ENCODE assay signal across 8 cellular contexts in the genomic region with DNA sequence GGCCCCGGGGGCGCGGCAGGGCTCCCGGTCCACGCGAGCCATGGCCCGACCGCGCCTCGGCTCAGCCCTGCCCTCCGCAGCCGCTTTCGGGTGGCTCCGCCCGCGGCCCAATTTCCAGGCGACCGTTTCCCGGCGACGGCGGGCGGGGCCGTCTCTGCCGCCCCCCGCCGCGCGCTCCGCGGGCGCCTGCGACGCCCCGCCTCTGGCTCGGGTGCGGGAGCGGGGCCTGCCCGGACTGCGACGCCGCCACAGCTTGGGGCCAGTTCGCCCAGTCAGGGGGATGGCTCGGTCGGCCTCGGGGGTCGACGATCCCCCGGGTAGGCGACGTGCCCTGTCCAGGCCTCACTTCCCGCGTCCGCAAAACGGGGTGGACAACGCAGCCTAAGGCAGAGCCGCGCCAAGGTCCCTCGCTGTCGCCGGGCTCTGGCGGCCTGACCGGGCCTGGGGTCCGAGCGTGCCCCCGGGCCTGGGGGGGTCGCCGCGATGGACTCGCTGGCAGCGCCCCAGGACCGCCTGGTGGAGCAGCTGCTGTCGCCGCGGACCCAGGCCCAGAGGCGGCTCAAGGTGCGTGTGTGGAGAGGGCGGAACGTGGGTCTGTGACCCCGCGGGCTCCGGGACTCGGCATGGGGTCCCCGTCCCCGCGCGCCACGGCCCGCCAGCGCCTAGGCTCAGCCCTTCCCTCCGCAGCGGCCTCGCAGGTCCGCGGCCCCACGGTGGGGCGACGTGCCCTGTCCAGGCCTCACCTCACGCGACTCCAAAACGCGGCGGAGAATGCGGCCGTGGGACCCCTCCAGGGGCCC. TPM values are rescaled to one million over a fixed set of nuclear protein-coding genes. Genes with fewer than 3 reads are reported as not detected.
DNase-seq lines count a peak whose midpoint lies in the region; ATAC-seq and TF ChIP-seq lines count a peak whose summit lies in the region.

No MANE protein-coding gene starts in this region.

- CTCF ChIA-PET in activated CD4-positive, alpha-beta T cell treated with anti-CD3 and anti-CD28 coated beads, Interleukin-2, amount 10 ng/mL, durations not matched to agents 7 days and 5 days (lab: Charles Lee), result no interaction called here

- no peaks in the 10 kb centered on the region for H3K9me3 Mint-ChIP-seq in activated CD4-positive, alpha-beta T cell treated with anti-CD3 and anti-CD28 coated beads, Interleukin-2, amount 10 ng/mL, durations not matched to agents 7 days and 5 days

- H3K27me3 Mint-ChIP-seq in activated CD4-positive, alpha-beta T cell treated with anti-CD3 and anti-CD28 coated beads, Interleukin-2, amount 10 ng/mL, durations not matched to agents 7 days and 5 days, result peaks cover 51% of the 10 kb centered on the region

- no peak overlapping the region for H3K4me3 Mint-ChIP-seq in activated CD4-positive, alpha-beta T cell treated with anti-CD3 and anti-CD28 coated beads, Interleukin-2, amount 10 ng/mL, durations not matched to agents 7 days and 5 days

- no peak overlapping the region for H3K27ac Mint-ChIP-seq in activated CD4-positive, alpha-beta T cell treated with anti-CD3 and anti-CD28 coated beads, Interleukin-2, amount 10 ng/mL, durations not matched to agents 7 days and 5 days

- H3K79me2 ChIP-seq in smooth muscle cell (ENCODE audit: low read depth), result no peaks in the 10 kb centered on the region

- H3K36me3 ChIP-seq in SJSA1, result peaks cover 18% of the 10 kb centered on the region
- H3K36me3 ChIP-seq in smooth muscle cell (ENCODE audit: low read depth), result no peaks in the 10 kb centered on the region

- no peak overlapping the region for H3K9ac ChIP-seq in smooth muscle cell (ENCODE audit: low read depth)

- POLR2A ChIA-PET in activated CD4-positive, alpha-beta T cell treated with anti-CD3 and anti-CD28 coated beads, Interleukin-2, amount 10 ng/mL, durations not matched to agents 7 days and 5 days (lab: Charles Lee), result no interaction called here

- H3K9me3 ChIP-seq in SJSA1 (replicated peaks) (0 out of 2 replicates have a peak, but pooled peaks cover 5% of the 10 kb centered on the region), smooth muscle cell (replicated peaks; ENCODE audit: low read depth) (no peaks in the 10 kb centered on the region)

- H3F3A ChIP-seq in smooth muscle cell (ENCODE audit: low read depth), result peaks cover 4% of the 10 kb centered on the region

- H3K27me3 ChIP-seq in SJSA1 (replicated peaks) (no peaks in the 10 kb centered on the region), smooth muscle cell (ENCODE audit: low read depth) (peaks cover 22% of the 10 kb centered on the region)

- H3K27ac ChIP-seq in SJSA1, result peak overlapping the region; percentile 46; the same call in 1 of the 2 replicates
- H3K27ac ChIP-seq in smooth muscle cell (ENCODE audit: low read depth), result no peak overlapping the region

- H3K4me1 Mint-ChIP-seq in activated CD4-positive, alpha-beta T cell treated with anti-CD3 and anti-CD28 coated beads, Interleukin-2, amount 10 ng/mL, durations not matched to agents 7 days and 5 days, result peaks cover 8% of the 10 kb centered on the region

- no peak for TF ChIP-seq CTCF in smooth muscle cell (IDR thresholded peaks at IDR 0.05; ENCODE audit: borderline replicate concordance, insufficient read depth, poor library complexity, severe bottlenecking)

- intact Hi-C loops in left ventricle myocardium superior (cut with micrococcal nuclease), result no loop called here

- peak; percentile 53 for ATAC-seq in left ventricle myocardium superior

- H2AFZ ChIP-seq in smooth muscle cell (ENCODE audit: low read depth), result peak overlapping the region; percentile 69

- H4K20me1 ChIP-seq in smooth muscle cell (ENCODE audit: low read depth), result peaks cover 54% of the 10 kb centered on the region

- DNase-seq in NCI-H2196 (lab: John Stamatoyannopoulos, UW; ENCODE audit: unreplicated experiment), result peak; percentile 48
- no peak for DNase-seq in NCI-H2196 treated with DMSO at 0.1 percent for 48 hours (lab: John Stamatoyannopoulos, UW; ENCODE audit: unreplicated experiment)
- DNase-seq in SJSA1 (ENCODE audit: low read depth in 1 of 2, low spot score in 2 of 2), result no peak
- no peak for DNase-seq in left ventricle myocardium superior
- DNase-seq in smooth muscle cell (lab: John Stamatoyannopoulos, UW; ENCODE audit: unreplicated experiment), result no peak
- no peak for DNase-seq in activated CD4-positive, alpha-beta T cell treated with anti-CD3 and anti-CD28 coated beads, Interleukin-2, amount 10 ng/mL, durations not matched to agents 7 days and 5 days
- DNase-seq in NCI-H146 (lab: John Stamatoyannopoulos, UW), result no peak
- DNase-seq in islet precursor cell, result no peak

- H3K4me3 ChIP-seq in SJSA1, result peak overlapping the region; percentile 59
- H3K4me3 ChIP-seq in smooth muscle cell, result peak overlapping the region; percentile 64

- 4% methylated on average over 48 of the region's 105 CpGs for WGBS in smooth muscle cell (ENCODE audit: low lambda C conversion rate)

- peak overlapping the region; percentile 89 for H3K4me2 ChIP-seq in smooth muscle cell

- no peaks in the 10 kb centered on the region for H3K36me3 Mint-ChIP-seq in activated CD4-positive, alpha-beta T cell treated with anti-CD3 and anti-CD28 coated beads, Interleukin-2, amount 10 ng/mL, durations not matched to agents 7 days and 5 days (ENCODE audit: low read depth)

- H3K4me1 ChIP-seq in SJSA1 (replicated peaks) (peaks cover 28% of the 10 kb centered on the region), smooth muscle cell (ENCODE audit: low read depth) (peaks cover 32% of the 10 kb centered on the region)

RNA-seq across cellular contexts. Expression of a gene that starts 4.2 kb away (rescaled TPM):
- total RNA-seq in SJSA1 (2014; rRNA removed; shearing (Covaris generic)), result 8.8 and 13.3 TPM in 2 replicates
- total RNA-seq in left ventricle myocardium superior, result 152 TPM
- total RNA-seq in smooth muscle cell, result 19.9 and 26.6 TPM in 2 replicates
- polyA plus RNA-seq in smooth muscle cell, result 41.5 and 64.1 TPM in 2 replicates
- not detected for total RNA-seq in activated CD4-positive, alpha-beta T cell treated with anti-CD3 and anti-CD28 coated beads, Interleukin-2, amount 10 ng/mL, durations not matched to agents 7 days and 5 days

RNA-seq across cellular contexts. Expression of a gene that starts 4.9 kb away (rescaled TPM):
- 0.53 and 4.9 TPM in 2 replicates for total RNA-seq in SJSA1 (2014; rRNA removed; shearing (Covaris generic))
- total RNA-seq in left ventricle myocardium superior, result not detected
- 0.94 and 3.0 TPM in 2 replicates for total RNA-seq in smooth muscle cell
- 6.7 and 9.7 TPM in 2 replicates for polyA plus RNA-seq in smooth muscle cell
- total RNA-seq in activated CD4-positive, alpha-beta T cell treated with anti-CD3 and anti-CD28 coated beads, Interleukin-2, amount 10 ng/mL, durations not matched to agents 7 days and 5 days, result not detected

RNA-seq across cellular contexts. Expression of a gene that starts 42.1 kb away (rescaled TPM):
- total RNA-seq in SJSA1 (2014; rRNA removed; shearing (Covaris generic)), result 0.31 and 0.61 TPM in 2 replicates
- total RNA-seq in left ventricle myocardium superior (3.6 TPM), smooth muscle cell (not detected in 2 replicates)
- polyA plus RNA-seq in smooth muscle cell, result not detected in 2 replicates
- total RNA-seq in activated CD4-positive, alpha-beta T cell treated with anti-CD3 and anti-CD28 coated beads, Interleukin-2, amount 10 ng/mL, durations not matched to agents 7 days and 5 days, result not detected
